In the genomic region with DNA sequence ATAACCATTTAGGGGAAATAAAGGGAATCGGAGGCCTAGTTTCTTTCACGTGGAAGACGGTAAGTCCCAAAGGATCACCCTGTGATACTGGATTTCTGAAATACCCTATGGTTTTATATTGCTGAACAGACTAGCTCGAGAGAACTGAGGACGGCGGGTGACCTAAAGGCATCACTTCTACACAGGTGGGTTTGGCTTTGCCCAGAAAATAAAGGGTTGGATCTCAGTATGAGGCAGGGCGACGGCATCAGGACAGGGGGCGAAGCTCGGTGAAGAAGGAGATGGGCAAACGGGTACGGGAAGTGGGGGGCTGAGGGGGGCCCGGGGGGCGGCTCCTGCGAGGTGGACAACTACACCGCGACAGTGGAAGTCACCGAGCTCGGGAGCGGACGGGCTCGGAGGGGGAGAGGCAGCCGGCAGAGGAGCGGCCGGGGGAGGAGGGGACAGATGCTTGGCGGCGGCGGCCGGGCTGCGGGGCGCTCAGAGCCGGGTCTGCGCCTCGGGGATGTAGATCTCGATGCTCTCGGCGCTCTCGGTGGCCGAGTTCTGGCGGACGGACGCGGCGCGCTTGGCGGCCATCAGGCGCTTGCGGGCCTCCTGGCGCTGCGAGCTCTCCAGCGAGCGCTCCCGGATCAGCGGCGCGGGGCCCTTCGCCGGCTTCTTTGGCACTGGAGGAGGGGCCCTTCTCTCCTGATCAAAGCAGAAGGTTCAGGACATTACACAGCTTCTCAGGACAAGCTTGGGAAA, we compare ENCODE assay signal across 8 cellular contexts. TPM values are rescaled to one million over a fixed set of nuclear protein-coding genes. Genes with fewer than 3 reads are reported as not detected.
DNase-seq lines count a peak whose midpoint lies in the region; ATAC-seq and TF ChIP-seq lines count a peak whose summit lies in the region.

No MANE protein-coding gene starts in this region.

- CTCF ChIA-PET in CD4-positive, alpha-beta memory T cell (lab: Charles Lee; ENCODE audit: partially characterized antibody) = interaction anchor here (0.9 kb wide), 1 partner anchor 95 kb away, joined by 4 read pairs; no protein-coding TSS in a partner anchor

- peaks cover 27 to 33% of the 10 kb centered on the region in 2 donors for H3K27me3 Mint-ChIP-seq in CD4-positive, alpha-beta memory T cell
- H3K27me3 Mint-ChIP-seq in brain = peaks cover 17% of the 10 kb centered on the region

- intact Hi-C loops in CD4-positive, alpha-beta memory T cell (cut with micrococcal nuclease) = no loop called here

- H3K36me3 ChIP-seq in CD4-positive, alpha-beta memory T cell (ENCODE audit: insufficient read depth, low read length) = no peaks in the 10 kb centered on the region

- H3K4me3 ChIP-seq in CD4-positive, alpha-beta memory T cell (ENCODE audit: low read length in 2 of 2) = no peak overlapping the region

- H3K27me3 ChIP-seq in CD4-positive, alpha-beta memory T cell (ENCODE audit: insufficient read depth, low read length) = peaks cover 24% of the 10 kb centered on the region

- ATAC-seq in GM21423 (IDR thresholded peaks at IDR 0.05; ENCODE audit: unreplicated experiment) (no peak), HG03571 (IDR thresholded peaks at IDR 0.05; ENCODE audit: unreplicated experiment) (no peak), GM18870 (IDR thresholded peaks at IDR 0.05; ENCODE audit: unreplicated experiment) (no peak)

- H3K4me1 Mint-ChIP-seq in CD4-positive, alpha-beta memory T cell = peaks cover 6 to 17% (median 11%) of the 10 kb centered on the region in 4 donors
- peaks cover 31% of the 10 kb centered on the region for H3K4me1 Mint-ChIP-seq in brain

- H3K4me3 Mint-ChIP-seq in CD4-positive, alpha-beta memory T cell = peak overlapping the region; percentile 33 to 82 (median 68)
- peak overlapping the region; percentile 77 to 87 (median 83) for H3K4me3 Mint-ChIP-seq in brain

- POLR2A ChIA-PET in CD4-positive, alpha-beta memory T cell (lab: Charles Lee; ENCODE audit: partially characterized antibody) = no interaction called here

- no peak overlapping the region for H3K27ac Mint-ChIP-seq in CD4-positive, alpha-beta memory T cell
- peak overlapping the region in 1 of 5 experiments; percentile 62 for H3K27ac Mint-ChIP-seq in brain

- no peak overlapping the region for H3K27ac ChIP-seq in CD4-positive, alpha-beta memory T cell (ENCODE audit: low read depth, low read length)

- no peaks in the 10 kb centered on the region for H3K9me3 Mint-ChIP-seq in CD4-positive, alpha-beta memory T cell
- no peaks in the 10 kb centered on the region for H3K9me3 Mint-ChIP-seq in brain

- no peak for DNase-seq in CD4-positive, alpha-beta memory T cell
- DNase-seq in NCI-H2196 treated with DMSO at 0.1 percent for 48 hours (lab: John Stamatoyannopoulos, UW; ENCODE audit: unreplicated experiment) (peak; percentile 65), iris pigment epithelial cell (ENCODE audit: low read depth) (peak; percentile 54)
- peak; percentile 28 to 33 for DNase-seq in stimulated activated CD4-positive, alpha-beta T cell treated with anti-CD3 and anti-CD28 coated beads, Interleukin-2, amount 100 ng/mL, for 24 hours

- H3K36me3 Mint-ChIP-seq in CD4-positive, alpha-beta memory T cell = no peaks in the 10 kb centered on the region
- no peaks in the 10 kb centered on the region for H3K36me3 Mint-ChIP-seq in brain

- TF ChIP-seq CTCF in brain (conservative IDR thresholded peaks at IDR 0.05) = no peak

- no peaks in the 10 kb centered on the region for H3K9me3 ChIP-seq in CD4-positive, alpha-beta memory T cell (ENCODE audit: control insufficient read depth in 1 of 2, low read length in 2 of 2)

- peaks cover 9% of the 10 kb centered on the region for H3K4me1 ChIP-seq in CD4-positive, alpha-beta memory T cell (ENCODE audit: insufficient read depth, low read length)

RNA-seq across cellular contexts. Expression of gene TGIF1, which starts 48.9 kb away (rescaled TPM):
- total RNA-seq in CD4-positive, alpha-beta memory T cell = 10 to 100 TPM; 90.0 to 95.1 TPM
- polyA plus RNA-seq in CD4-positive, alpha-beta memory T cell = 10 to 100 TPM; 69.6 to 85.8 TPM
- 53.1 TPM for polyA plus RNA-seq in brain (ENCODE audit: insufficient read depth, low read depth, low replicate concordance)

Comparison
In these comparisons a context has a peak if more than half of its experiments do, and no peak if none do; other contexts are left out.
1. DNase-seq: peak in NCI-H2196 treated with DMSO at 0.1 percent for 48 hours (single experiment), iris pigment epithelial cell (single experiment) and stimulated activated CD4-positive, alpha-beta T cell treated with anti-CD3 and anti-CD28 coated beads, Interleukin-2, amount 100 ng/mL, for 24 hours (2 of 2); none in CD4-positive, alpha-beta memory T cell (0 of 5).